Comparison of ENCODE assay signal across 13 cellular contexts in the genomic region with DNA sequence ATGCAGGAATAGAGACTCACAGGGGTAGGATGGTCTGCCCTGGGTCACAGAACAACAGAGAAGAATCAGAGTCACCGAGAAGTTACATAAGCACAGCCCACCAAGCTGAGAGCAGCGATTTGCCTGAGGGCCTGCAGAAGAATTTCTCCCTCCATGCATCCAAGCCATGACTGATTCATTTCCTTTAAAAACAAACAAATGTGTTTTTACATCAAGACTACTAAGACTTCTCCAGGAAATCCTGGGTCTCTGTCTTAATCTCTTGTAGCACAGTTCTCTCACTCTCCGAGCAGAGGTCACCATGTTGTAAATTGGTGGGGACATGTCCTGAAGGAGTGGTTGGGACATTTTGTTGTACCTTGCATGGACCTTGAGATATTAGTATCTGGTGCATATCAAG.
DNase-seq lines count a peak whose midpoint lies in the region; ATAC-seq and TF ChIP-seq lines count a peak whose summit lies in the region.
"Had no signal": no experiment of that assay in that cellular context is flagged by ENCODE, and none has a peak within 500 bp of the region (broad histone marks: within the 10 kb centered on the region; RNA-seq: fewer than 3 reads in every experiment).

No MANE protein-coding gene starts in this region.

- no peaks in the 10 kb centered on the region for H3K36me3 Mint-ChIP-seq in activated CD4-positive, alpha-beta T cell treated with anti-CD3 and anti-CD28 coated beads, Interleukin-2, amount 10 ng/mL, durations not matched to agents 24 days and 14 days (ENCODE audit: low read depth)

- H3K4me1 Mint-ChIP-seq in activated CD4-positive, alpha-beta T cell treated with anti-CD3 and anti-CD28 coated beads, Interleukin-2, amount 10 ng/mL, durations not matched to agents 24 days and 14 days, result no peaks in the 10 kb centered on the region

- DNase-seq in ELR (ENCODE audit: low read depth) (peak; percentile 93), SW 1271 (lab: John Stamatoyannopoulos, UW) (peak; percentile 28 to 89), fibroblast of mammary gland (ENCODE audit: low read depth) (peak; percentile 70), renal cortical epithelial cell (ENCODE audit: low read depth) (peak; percentile 85), LoVo (ENCODE audit: low spot score) (no peak), DMS79 treated with DMSO at 0.1 percent for 48 hours (lab: John Stamatoyannopoulos, UW) (no peak), omental fat pad (ENCODE audit: low spot score) (no peak)
- DNase-seq in activated CD4-positive, alpha-beta T cell treated with anti-CD3 and anti-CD28 coated beads, Interleukin-2, amount 10 ng/mL, durations not matched to agents 24 days and 14 days, result no peak
- DNase-seq: activated CD4-positive, alpha-beta T cell treated with anti-CD3 and anti-CD28 coated beads for 48 hours; activated effector memory CD4-positive, alpha-beta T cell treated with Interleukin-2 at 50 U/mL for 16 hours; Caco-2; MV-4-11; sigmoid colon had no signal

- ATAC-seq in omental fat pad (ENCODE audit: low FRiP score), result no peak

- H3K9me3 Mint-ChIP-seq in activated CD4-positive, alpha-beta T cell treated with anti-CD3 and anti-CD28 coated beads, Interleukin-2, amount 10 ng/mL, durations not matched to agents 24 days and 14 days, result no peaks in the 10 kb centered on the region

- no peak overlapping the region for H3K4me3 ChIP-seq in fibroblast of mammary gland (ENCODE audit: control insufficient read depth, low read depth, low read length)
- H3K4me3 ChIP-seq: sigmoid colon had no signal

- H3K27me3 Mint-ChIP-seq in activated CD4-positive, alpha-beta T cell treated with anti-CD3 and anti-CD28 coated beads, Interleukin-2, amount 10 ng/mL, durations not matched to agents 24 days and 14 days, result peaks cover 3% of the 10 kb centered on the region

- intact Hi-C loops in activated CD4-positive, alpha-beta T cell treated with anti-CD3 and anti-CD28 coated beads, Interleukin-2, amount 10 ng/mL, durations not matched to agents 24 days and 14 days (cut with micrococcal nuclease), result no loop called here

- H3K4me3 Mint-ChIP-seq in activated CD4-positive, alpha-beta T cell treated with anti-CD3 and anti-CD28 coated beads, Interleukin-2, amount 10 ng/mL, durations not matched to agents 24 days and 14 days, result no peak overlapping the region

- H3K27ac Mint-ChIP-seq in activated CD4-positive, alpha-beta T cell treated with anti-CD3 and anti-CD28 coated beads, Interleukin-2, amount 10 ng/mL, durations not matched to agents 24 days and 14 days, result no peak overlapping the region

- no peak for TF ChIP-seq CTCF in fibroblast of mammary gland (conservative IDR thresholded peaks at IDR 0.05; ENCODE audit: control insufficient read depth, insufficient read depth, low read depth, low read length)
- no peak for TF ChIP-seq CTCF in omental fat pad (IDR thresholded peaks at IDR 0.05)

Comparison
In these comparisons a context has a peak if more than half of its experiments do, and no peak if none do; other contexts are left out.
1. DNase-seq: peak in ELR (single experiment), SW 1271 (2 of 2), fibroblast of mammary gland (single experiment) and renal cortical epithelial cell (single experiment); none in activated CD4-positive, alpha-beta T cell treated with anti-CD3 and anti-CD28 coated beads, Interleukin-2, amount 10 ng/mL, durations not matched to agents 24 days and 14 days (single experiment), LoVo (single experiment), DMS79 treated with DMSO at 0.1 percent for 48 hours (single experiment) and omental fat pad (single experiment).